Comparison of ENCODE assay signal across 15 cellular contexts in genomic region chr17:34827008-34827407, GRCh38.
A peak's percentile ranks its signal among the peaks of the same experiment; 100 is the strongest.
DNase-seq lines count a peak whose midpoint lies in the region; ATAC-seq and TF ChIP-seq lines count a peak whose summit lies in the region.
"Had no signal": no experiment of that assay in that cellular context is flagged by ENCODE, and none has a peak within 500 bp of the region (broad histone marks: within the 10 kb centered on the region; RNA-seq: fewer than 3 reads in every experiment).

No MANE protein-coding gene starts in this region.

- H3K79me2 ChIP-seq in GM23338 (replicated peaks; ENCODE audit: insufficient read depth), result no peaks in the 10 kb centered on the region

- no peaks in the 10 kb centered on the region for H3F3A ChIP-seq in GM23338 (replicated peaks; ENCODE audit: low read depth)

- ATAC-seq in stimulated activated effector memory CD8-positive, alpha-beta T cell treated with anti-CD3 and anti-CD28 coated beads, Interleukin-12 subunit alpha, Interleukin-12 subunit beta, amount 100 ng/mL, for 72 hours, result no peak
- no peak for ATAC-seq in GM23338
- ATAC-seq: Right ventricle myocardium inferior had no signal

- no peaks in the 10 kb centered on the region for H4K20me1 ChIP-seq in GM23338 (replicated peaks; ENCODE audit: insufficient read depth)
- H4K20me1 ChIP-seq: BLaER1 had no signal

- H3K4me1 Mint-ChIP-seq in stimulated activated effector memory CD8-positive, alpha-beta T cell treated with anti-CD3 and anti-CD28 coated beads, Interleukin-12 subunit alpha, Interleukin-12 subunit beta, amount 100 ng/mL, for 72 hours, result no peaks in the 10 kb centered on the region
- peaks cover 16% of the 10 kb centered on the region for H3K4me1 Mint-ChIP-seq in GM23338

- H3K9me3 ChIP-seq in transverse colon (no peaks in the 10 kb centered on the region), esophagus muscularis mucosa (no peaks in the 10 kb centered on the region)
- H3K9me3 ChIP-seq: BLaER1 had no signal

- H3K9me3 Mint-ChIP-seq in stimulated activated effector memory CD8-positive, alpha-beta T cell treated with anti-CD3 and anti-CD28 coated beads, Interleukin-12 subunit alpha, Interleukin-12 subunit beta, amount 100 ng/mL, for 72 hours, result no peaks in the 10 kb centered on the region
- no peaks in the 10 kb centered on the region for H3K9me3 Mint-ChIP-seq in GM23338
- H3K9me3 Mint-ChIP-seq: CD8-positive, alpha-beta memory T cell had no signal

- H3K4me1 ChIP-seq in transverse colon (no peaks in the 10 kb centered on the region), esophagus muscularis mucosa (no peaks in the 10 kb centered on the region), GM23338 (ENCODE audit: insufficient read depth) (peaks cover 4% of the 10 kb centered on the region; the same call in 1 of the 2 replicates)
- H3K4me1 ChIP-seq: BLaER1 had no signal

- TF ChIP-seq EP300 in transverse colon (IDR thresholded peaks at IDR 0.05; ENCODE audit: low read depth) (no peak), esophagus muscularis mucosa (IDR thresholded peaks at IDR 0.05) (no peak)

- H3K27ac Mint-ChIP-seq in stimulated activated effector memory CD8-positive, alpha-beta T cell treated with anti-CD3 and anti-CD28 coated beads, Interleukin-12 subunit alpha, Interleukin-12 subunit beta, amount 100 ng/mL, for 72 hours, result no peak overlapping the region
- H3K27ac Mint-ChIP-seq in GM23338, result no peak overlapping the region
- H3K27ac Mint-ChIP-seq: CD8-positive, alpha-beta memory T cell had no signal

- no peak overlapping the region for H3K4me2 ChIP-seq in GM23338
- H3K4me2 ChIP-seq: BLaER1 had no signal

- in situ Hi-C loops in transverse colon (cut with MboI; ENCODE audit: low pct_ligation_motif_present in 1 of 4, low pct_unique_long_range_greater_than_20kb in 1 of 4, low sequenced_read_pairs in 3 of 4), result no loop called here

- no peak overlapping the region for H2AFZ ChIP-seq in GM23338

- no peak for TF ChIP-seq POLR2A in transverse colon (IDR thresholded peaks at IDR 0.05)
- no peak for TF ChIP-seq POLR2A in esophagus muscularis mucosa (IDR thresholded peaks at IDR 0.05; ENCODE audit: low read depth)

- H3K4me3 ChIP-seq in transverse colon, result no peak overlapping the region
- no peak overlapping the region for H3K4me3 ChIP-seq in esophagus muscularis mucosa
- H3K4me3 ChIP-seq in GM23338, result no peak overlapping the region
- H3K4me3 ChIP-seq: BLaER1 had no signal

- peaks cover 13% of the 10 kb centered on the region for H3K27me3 Mint-ChIP-seq in GM23338 (ENCODE audit: insufficient read depth, low read depth, poor library complexity)

- peak; percentile 11 for DNase-seq in DMS79 treated with DMSO at 0.1 percent for 48 hours (lab: John Stamatoyannopoulos, UW)
- no peak for DNase-seq in DMS79 (lab: John Stamatoyannopoulos, UW)
- peak; percentile 47 for DNase-seq in NCI-H2196 (lab: John Stamatoyannopoulos, UW; ENCODE audit: unreplicated experiment)
- peak; percentile 15 for DNase-seq in RPMI7951 (ENCODE audit: low read depth)
- peak; percentile 12 for DNase-seq in transverse colon
- no peak for DNase-seq in esophagus muscularis mucosa (ENCODE audit: extremely low spot score)
- DNase-seq in stimulated activated effector memory CD8-positive, alpha-beta T cell treated with anti-CD3 and anti-CD28 coated beads, Interleukin-12 subunit alpha, Interleukin-12 subunit beta, amount 100 ng/mL, for 72 hours (ENCODE audit: low spot score in 2 of 2), result no peak
- DNase-seq in GM23338 (ENCODE audit: low spot score), result no peak
- DNase-seq: CD8-positive, alpha-beta memory T cell; MV-4-11; NCI-H1436 had no signal

- TF ChIP-seq CTCF in transverse colon (IDR thresholded peaks at IDR 0.05) (no peak), esophagus muscularis mucosa (IDR thresholded peaks at IDR 0.05) (no peak), GM23338 (conservative IDR thresholded peaks at IDR 0.05; ENCODE audit: low read depth in 2 of 2) (no peak)

- intact Hi-C loops in transverse colon (cut with DNase I; ENCODE audit: low total_unique reads) (no loop called here), esophagus muscularis mucosa (cut with DNase I) (no loop called here)

- H3K9me2 ChIP-seq in GM23338 (ENCODE audit: insufficient read depth), result no peaks in the 10 kb centered on the region

- 35% methylated on average over 3 of the region's 3 CpGs; no CpG with 5 or more reads in 1 of the 2 donors for WGBS in transverse colon (ENCODE audit: low coverage in 1 of 2), 2 donors
- 80% methylated on average over 3 of the region's 3 CpGs for WGBS in esophagus muscularis mucosa

- H3K36me3 Mint-ChIP-seq in stimulated activated effector memory CD8-positive, alpha-beta T cell treated with anti-CD3 and anti-CD28 coated beads, Interleukin-12 subunit alpha, Interleukin-12 subunit beta, amount 100 ng/mL, for 72 hours, result no peaks in the 10 kb centered on the region
- no peaks in the 10 kb centered on the region for H3K36me3 Mint-ChIP-seq in GM23338 (ENCODE audit: low read depth)
- H3K36me3 Mint-ChIP-seq: CD8-positive, alpha-beta memory T cell had no signal

- H3K27me3 ChIP-seq in transverse colon (no peaks in the 10 kb centered on the region), esophagus muscularis mucosa (peaks cover 0 to 15% (median 0%) of the 10 kb centered on the region in 4 donors), GM23338 (ENCODE audit: insufficient read depth) (no peaks in the 10 kb centered on the region)
- H3K27me3 ChIP-seq: BLaER1 had no signal

- H3K36me3 ChIP-seq in transverse colon (no peaks in the 10 kb centered on the region), esophagus muscularis mucosa (no peaks in the 10 kb centered on the region), GM23338 (ENCODE audit: insufficient read depth) (no peaks in the 10 kb centered on the region)
- H3K36me3 ChIP-seq: BLaER1 had no signal

- H3K27ac ChIP-seq in transverse colon, result no peak overlapping the region
- H3K27ac ChIP-seq in esophagus muscularis mucosa (replicated peaks in 1 of 4), result no peak overlapping the region
- H3K27ac ChIP-seq in GM23338 (ENCODE audit: low read depth), result no peak overlapping the region
- H3K27ac ChIP-seq: 22Rv1, BLaER1, HL-60 had no signal

- no peak overlapping the region for H3K4me3 Mint-ChIP-seq in stimulated activated effector memory CD8-positive, alpha-beta T cell treated with anti-CD3 and anti-CD28 coated beads, Interleukin-12 subunit alpha, Interleukin-12 subunit beta, amount 100 ng/mL, for 72 hours
- H3K4me3 Mint-ChIP-seq in GM23338, result no peak overlapping the region
- H3K4me3 Mint-ChIP-seq: CD8-positive, alpha-beta memory T cell had no signal

TF ChIP-seq in GM23338, 12 proteins besides CTCF, POLR2A, EP300 and RAD21:
- TF ChIP-seq, protein P1, sequence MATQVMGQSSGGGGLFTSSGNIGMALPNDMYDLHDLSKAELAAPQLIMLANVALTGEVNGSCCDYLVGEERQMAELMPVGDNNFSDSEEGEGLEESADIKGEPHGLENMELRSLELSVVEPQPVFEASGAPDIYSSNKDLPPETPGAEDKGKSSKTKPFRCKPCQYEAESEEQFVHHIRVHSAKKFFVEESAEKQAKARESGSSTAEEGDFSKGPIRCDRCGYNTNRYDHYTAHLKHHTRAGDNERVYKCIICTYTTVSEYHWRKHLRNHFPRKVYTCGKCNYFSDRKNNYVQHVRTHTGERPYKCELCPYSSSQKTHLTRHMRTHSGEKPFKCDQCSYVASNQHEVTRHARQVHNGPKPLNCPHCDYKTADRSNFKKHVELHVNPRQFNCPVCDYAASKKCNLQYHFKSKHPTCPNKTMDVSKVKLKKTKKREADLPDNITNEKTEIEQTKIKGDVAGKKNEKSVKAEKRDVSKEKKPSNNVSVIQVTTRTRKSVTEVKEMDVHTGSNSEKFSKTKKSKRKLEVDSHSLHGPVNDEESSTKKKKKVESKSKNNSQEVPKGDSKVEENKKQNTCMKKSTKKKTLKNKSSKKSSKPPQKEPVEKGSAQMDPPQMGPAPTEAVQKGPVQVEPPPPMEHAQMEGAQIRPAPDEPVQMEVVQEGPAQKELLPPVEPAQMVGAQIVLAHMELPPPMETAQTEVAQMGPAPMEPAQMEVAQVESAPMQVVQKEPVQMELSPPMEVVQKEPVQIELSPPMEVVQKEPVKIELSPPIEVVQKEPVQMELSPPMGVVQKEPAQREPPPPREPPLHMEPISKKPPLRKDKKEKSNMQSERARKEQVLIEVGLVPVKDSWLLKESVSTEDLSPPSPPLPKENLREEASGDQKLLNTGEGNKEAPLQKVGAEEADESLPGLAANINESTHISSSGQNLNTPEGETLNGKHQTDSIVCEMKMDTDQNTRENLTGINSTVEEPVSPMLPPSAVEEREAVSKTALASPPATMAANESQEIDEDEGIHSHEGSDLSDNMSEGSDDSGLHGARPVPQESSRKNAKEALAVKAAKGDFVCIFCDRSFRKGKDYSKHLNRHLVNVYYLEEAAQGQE (IDR thresholded peaks at IDR 0.05; ENCODE audit: unreplicated experiment), result no peak
- TF ChIP-seq STAT1 (IDR thresholded peaks at IDR 0.05; ENCODE audit: unreplicated experiment) (no peak), ZNF114 (CRISPR knock-in tag; IDR thresholded peaks at IDR 0.05) (no peak)
TF ChIP-seq in GM23338: peak in this region for 0.

Comparison
In these comparisons a context has a peak if more than half of its experiments do, and no peak if none do; other contexts are left out.
1. DNase-seq: peak in DMS79 treated with DMSO at 0.1 percent for 48 hours (single experiment), NCI-H2196 (single experiment), RPMI7951 (single experiment) and transverse colon (single experiment); none in DMS79 (single experiment), esophagus muscularis mucosa (single experiment), stimulated activated effector memory CD8-positive, alpha-beta T cell treated with anti-CD3 and anti-CD28 coated beads, Interleukin-12 subunit alpha, Interleukin-12 subunit beta, amount 100 ng/mL, for 72 hours (0 of 2) and GM23338 (single experiment).